ENCODE assay signal across 10 cellular contexts in genomic region chr21:45543371-45543709, GRCh38. TPM values are rescaled to one million over a fixed set of nuclear protein-coding genes. Genes with fewer than 3 reads are reported as not detected.
A peak's percentile ranks its signal among the peaks of the same experiment; 100 is the strongest.
DNase-seq lines count a peak whose midpoint lies in the region; ATAC-seq and TF ChIP-seq lines count a peak whose summit lies in the region.
"Had no signal": no experiment of that assay in that cellular context is flagged by ENCODE, and none has a peak within 500 bp of the region (broad histone marks: within the 10 kb centered on the region; RNA-seq: fewer than 3 reads in every experiment).

No MANE protein-coding gene starts in this region.

- peaks cover 51% of the 10 kb centered on the region for H3K4me1 ChIP-seq in BLaER1

- H3K4me3 Mint-ChIP-seq in HFFc6, result peak overlapping the region; percentile 41; the same call in 1 of the 2 replicates
- H3K4me3 Mint-ChIP-seq in naive thymus-derived CD8-positive, alpha-beta T cell, result peak overlapping the region in 9 of 10 donors; percentile 59 to 79 (median 63)

- H3K36me3 ChIP-seq in BLaER1, result peaks cover 20% of the 10 kb centered on the region

- POLR2A ChIA-PET in naive thymus-derived CD8-positive, alpha-beta T cell (lab: Charles Lee), result interaction anchor here (1.2 kb wide), 1 partner anchor 65 kb away, joined by 4 read pairs; no protein-coding TSS in a partner anchor

- peak overlapping the region; percentile 99 for H3K4me2 ChIP-seq in BLaER1

- peaks cover 3% of the 10 kb centered on the region for H3K27me3 Mint-ChIP-seq in HFFc6 (ENCODE audit: insufficient read depth)
- no peaks in the 10 kb centered on the region for H3K27me3 Mint-ChIP-seq in naive thymus-derived CD8-positive, alpha-beta T cell

- H3K27ac Mint-ChIP-seq in HFFc6, result no peak overlapping the region
- peak overlapping the region in 9 of 10 donors; percentile 18 to 77 (median 68) for H3K27ac Mint-ChIP-seq in naive thymus-derived CD8-positive, alpha-beta T cell

- no peaks in the 10 kb centered on the region for H3K9me3 Mint-ChIP-seq in HFFc6
- no peaks in the 10 kb centered on the region for H3K9me3 Mint-ChIP-seq in naive thymus-derived CD8-positive, alpha-beta T cell

- H3K9ac ChIP-seq in BLaER1, result peak overlapping the region; percentile 85

- H3K4me1 Mint-ChIP-seq in HFFc6 (ENCODE audit: low read depth), result no peaks in the 10 kb centered on the region
- H3K4me1 Mint-ChIP-seq in naive thymus-derived CD8-positive, alpha-beta T cell, result peaks cover 4 to 35% (median 19%) of the 10 kb centered on the region in 4 donors

- H4K20me1 ChIP-seq in BLaER1, result peaks cover 30% of the 10 kb centered on the region

- no peaks in the 10 kb centered on the region for H3K27me3 ChIP-seq in BLaER1

- DNase-seq in HFFc6 (no peak), caudate nucleus (lab: John Stamatoyannopoulos, UW) (peak in 4 of 61 donors; percentile 23 to 60 (median 33)), NCI-H2029 treated with DMSO at 0.1 percent for 48 hours (lab: John Stamatoyannopoulos, UW) (no peak)
- DNase-seq in naive thymus-derived CD8-positive, alpha-beta T cell, result peak in 1 of 10 donors; percentile 16
- DNase-seq: DMS79 had no signal

- H3K27ac ChIP-seq in BLaER1 (peak overlapping the region; percentile 85), caudate nucleus (ENCODE audit: low read depth, low read length) (peak overlapping the region; percentile 62)

- TF ChIP-seq CTCF in HFFc6 (IDR thresholded peaks at IDR 0.05), result no peak

- H3K4me3 ChIP-seq in BLaER1, result peak overlapping the region; percentile 72

- ATAC-seq in naive thymus-derived CD8-positive, alpha-beta T cell, result no peak
- ATAC-seq in GM18907 (IDR thresholded peaks at IDR 0.05; ENCODE audit: unreplicated experiment) (no peak), HG02981 (IDR thresholded peaks at IDR 0.05; ENCODE audit: unreplicated experiment) (no peak), GM19023 (IDR thresholded peaks at IDR 0.05; ENCODE audit: unreplicated experiment) (no peak)
- ATAC-seq: activated CD4-positive, CD25-positive, alpha-beta regulatory T cell treated with anti-CD3 and anti-CD28 coated beads, Interleukin-2, amount 50 U/mL, for 24 hours had no signal

- no peaks in the 10 kb centered on the region for H3K9me3 ChIP-seq in BLaER1

- no peaks in the 10 kb centered on the region for H3K36me3 Mint-ChIP-seq in HFFc6 (ENCODE audit: low read depth)
- H3K36me3 Mint-ChIP-seq in naive thymus-derived CD8-positive, alpha-beta T cell, result no peaks in the 10 kb centered on the region

RNA-seq across cellular contexts. Expression of gene SLC19A1, which starts 1.1 kb away (rescaled TPM):
- 10 to 100 TPM; 12.3 to 15.9 (median 14.6) TPM for total RNA-seq in HFFc6 (2021; fragmentation: NEBNext Ultra II Directional; extraction: Animal tissue kit (Norgen Biotek cat#: 25700))
- 10 to 100 TPM; 10.2 to 14.4 TPM for total RNA-seq in naive thymus-derived CD8-positive, alpha-beta T cell
- 10 to 100 TPM in 1 of 3 donors, 1 to 10 TPM in 2; 4.6 to 12.1 (median 9.3) TPM for polyA plus RNA-seq in naive thymus-derived CD8-positive, alpha-beta T cell
